In genomic region chr10:102283488-102283887, GRCh38 we compare ENCODE assay signal across 16 cellular contexts. TPM values are rescaled to one million over a fixed set of nuclear protein-coding genes. Genes with fewer than 3 reads are reported as not detected.
DNase-seq lines count a peak whose midpoint lies in the region; ATAC-seq and TF ChIP-seq lines count a peak whose summit lies in the region.
"Had no signal": no experiment of that assay in that cellular context is flagged by ENCODE, and none has a peak within 500 bp of the region (broad histone marks: within the 10 kb centered on the region; RNA-seq: fewer than 3 reads in every experiment).

No MANE protein-coding gene starts in this region.

- H4K20me1 ChIP-seq in GM23338 (replicated peaks; ENCODE audit: insufficient read depth): peaks cover 8% of the 10 kb centered on the region

- H3K36me3 ChIP-seq in left ventricle myocardium inferior: no peaks in the 10 kb centered on the region
- no peaks in the 10 kb centered on the region for H3K36me3 ChIP-seq in esophagus (ENCODE audit: control insufficient read depth in 2 of 2, insufficient read depth in 2 of 2, low read length in 1 of 2)
- H3K36me3 ChIP-seq in GM23338 (ENCODE audit: insufficient read depth): no peaks in the 10 kb centered on the region

- intact Hi-C loops in left ventricle myocardium inferior (cut with micrococcal nuclease): no loop called here
- intact Hi-C loops in Right ventricle myocardium inferior (cut with DNase I): loop anchor here (5.0 kb wide), 1 partner anchor 36 kb away; the partner anchor contains the start of gene GBF1
- intact Hi-C loops in activated B cell treated with CpG ODN at 0.5 μM for 24 hours (cut with micrococcal nuclease): no loop called here

- H3K9me3 ChIP-seq in left ventricle myocardium inferior (replicated peaks) (no peaks in the 10 kb centered on the region), esophagus (ENCODE audit: control insufficient read depth in 2 of 2, insufficient read depth in 1 of 2, low read depth in 1 of 2, low read length in 1 of 2) (no peaks in the 10 kb centered on the region)
- H3K9me3 ChIP-seq: BE2C had no signal

- peak overlapping the region; percentile 21 for H3K27ac Mint-ChIP-seq in activated B cell treated with CpG ODN at 0.5 μM for 24 hours
- peak overlapping the region; percentile 72 for H3K27ac Mint-ChIP-seq in type B pancreatic cell
- no peak overlapping the region for H3K27ac Mint-ChIP-seq in GM23338

- H3K27ac ChIP-seq in left ventricle myocardium inferior (replicated peaks): peak overlapping the region; percentile 89
- H3K27ac ChIP-seq in esophagus (ENCODE audit: low read depth in 2 of 2, low read length in 1 of 2): peak overlapping the region; percentile 17 to 71
- H3K27ac ChIP-seq in GM23338 (ENCODE audit: low read depth): no peak overlapping the region
- H3K27ac ChIP-seq: SK-N-MC had no signal

- POLR2A ChIA-PET in activated B cell treated with CpG ODN at 0.5 μM for 24 hours (lab: Charles Lee): no interaction called here

- H3K36me3 Mint-ChIP-seq in activated B cell treated with CpG ODN at 0.5 μM for 24 hours (ENCODE audit: low read depth): peaks cover 40% of the 10 kb centered on the region
- peaks cover 19% of the 10 kb centered on the region for H3K36me3 Mint-ChIP-seq in type B pancreatic cell
- H3K36me3 Mint-ChIP-seq in GM23338 (ENCODE audit: low read depth): no peaks in the 10 kb centered on the region

- peaks cover 97% of the 10 kb centered on the region for H3K4me1 ChIP-seq in left ventricle myocardium inferior
- no peaks in the 10 kb centered on the region for H3K4me1 ChIP-seq in esophagus (ENCODE audit: control insufficient read depth in 2 of 2, insufficient read depth in 2 of 2, low read length in 1 of 2)
- no peaks in the 10 kb centered on the region for H3K4me1 ChIP-seq in GM23338 (ENCODE audit: insufficient read depth)

- no peaks in the 10 kb centered on the region; the same call in 1 of the 2 replicates for H3K79me2 ChIP-seq in GM23338 (replicated peaks; ENCODE audit: insufficient read depth)

- H2AFZ ChIP-seq in GM23338: no peak overlapping the region

- H3K9me3 Mint-ChIP-seq in activated B cell treated with CpG ODN at 0.5 μM for 24 hours: no peaks in the 10 kb centered on the region
- no peaks in the 10 kb centered on the region for H3K9me3 Mint-ChIP-seq in type B pancreatic cell
- H3K9me3 Mint-ChIP-seq in GM23338: no peaks in the 10 kb centered on the region

- H3K4me3 Mint-ChIP-seq in activated B cell treated with CpG ODN at 0.5 μM for 24 hours (no peak overlapping the region), type B pancreatic cell (peak overlapping the region; percentile 58), GM23338 (no peak overlapping the region)

- WGBS in esophagus, 2 donors: 40 to 49% methylated on average over 2 of the region's 2 CpGs

- H3K27me3 Mint-ChIP-seq in activated B cell treated with CpG ODN at 0.5 μM for 24 hours (no peaks in the 10 kb centered on the region), type B pancreatic cell (no peaks in the 10 kb centered on the region), GM23338 (ENCODE audit: insufficient read depth, low read depth, poor library complexity) (no peaks in the 10 kb centered on the region)

- no peak for DNase-seq in left ventricle myocardium inferior
- no peak for DNase-seq in Right ventricle myocardium inferior (ENCODE audit: missing footprints)
- DNase-seq in activated B cell treated with CpG ODN at 0.5 μM for 24 hours: no peak
- no peak for DNase-seq in type B pancreatic cell (ENCODE audit: extremely low spot score, unreplicated experiment)
- no peak for DNase-seq in GM23338 (ENCODE audit: low spot score)
- DNase-seq: amygdala, BE2C, DMS53, NCI-H187, NCI-H524 treated with DMSO at 0.1 percent for 48 hours, OCI-M1 had no signal

- H3F3A ChIP-seq in GM23338 (replicated peaks; ENCODE audit: low read depth): no peaks in the 10 kb centered on the region

- H3K9me2 ChIP-seq in GM23338 (ENCODE audit: insufficient read depth): no peaks in the 10 kb centered on the region

- H3K27me3 ChIP-seq in left ventricle myocardium inferior (ENCODE audit: low read depth) (no peaks in the 10 kb centered on the region), esophagus (ENCODE audit: control insufficient read depth in 1 of 2, insufficient read depth in 2 of 2, low read length in 2 of 2) (no peaks in the 10 kb centered on the region), GM23338 (ENCODE audit: insufficient read depth) (no peaks in the 10 kb centered on the region)
- H3K27me3 ChIP-seq: BE2C had no signal

- no peak overlapping the region for H3K4me3 ChIP-seq in left ventricle myocardium inferior
- H3K4me3 ChIP-seq in esophagus (ENCODE audit: low read depth in 1 of 2, low read length in 2 of 2): peak overlapping the region in 1 of 2 donors; percentile 20
- H3K4me3 ChIP-seq in GM23338: no peak overlapping the region
- H3K4me3 ChIP-seq: SK-N-MC had no signal

- H3K4me2 ChIP-seq in GM23338: no peak overlapping the region

- ATAC-seq in Right ventricle myocardium inferior (no peak), activated B cell treated with CpG ODN at 0.5 μM for 24 hours (ENCODE audit: low read depth) (no peak), GM18861 (IDR thresholded peaks at IDR 0.05; ENCODE audit: unreplicated experiment) (no peak), GM23338 (no peak)

- CTCF ChIA-PET in activated B cell treated with CpG ODN at 0.5 μM for 24 hours (lab: Charles Lee): no interaction called here

- H3K4me1 Mint-ChIP-seq in activated B cell treated with CpG ODN at 0.5 μM for 24 hours (peaks cover 32% of the 10 kb centered on the region), type B pancreatic cell (ENCODE audit: unreplicated experiment) (peaks cover 39% of the 10 kb centered on the region), GM23338 (no peaks in the 10 kb centered on the region)

- no peak for TF ChIP-seq CTCF in left ventricle myocardium inferior (IDR thresholded peaks at IDR 0.05; ENCODE audit: borderline replicate concordance)
- no peak for TF ChIP-seq CTCF in activated B cell treated with CpG ODN at 0.5 μM for 24 hours (IDR thresholded peaks at IDR 0.05)
- TF ChIP-seq CTCF in type B pancreatic cell (conservative IDR thresholded peaks at IDR 0.05): no peak
- no peak for TF ChIP-seq CTCF in GM23338 (conservative IDR thresholded peaks at IDR 0.05; ENCODE audit: low read depth in 2 of 2)

TF ChIP-seq in GM23338, 12 proteins besides CTCF, POLR2A, EP300 and RAD21 (continues in another document):
- TF ChIP-seq STAT1 (IDR thresholded peaks at IDR 0.05; ENCODE audit: unreplicated experiment) (no peak), ZNF114 (CRISPR knock-in tag; IDR thresholded peaks at IDR 0.05) (no peak), ZNF331 (CRISPR knock-in tag; IDR thresholded peaks at IDR 0.05; ENCODE audit: low read depth) (no peak), EZH2phosphoT487 (IDR thresholded peaks at IDR 0.05; ENCODE audit: unreplicated experiment) (no peak), POLR2AphosphoS5 (IDR thresholded peaks at IDR 0.05; ENCODE audit: low read depth) (no peak), EZH2 (IDR thresholded peaks at IDR 0.05; ENCODE audit: low read depth, unreplicated experiment) (no peak)

RNA-seq across cellular contexts. Expression of gene GBF1, which starts 38.2 kb away (rescaled TPM):
- 43.2 TPM for total RNA-seq in left ventricle myocardium inferior
- total RNA-seq in Right ventricle myocardium inferior: 44.0 TPM
- 40.8 and 44.3 TPM in 2 replicates for total RNA-seq in activated B cell treated with CpG ODN at 0.5 μM for 24 hours
- 10 to 100 TPM; 11.4 to 11.7 TPM for polyA plus RNA-seq in esophagus
- 48.7 and 61.9 TPM in 2 replicates for total RNA-seq in type B pancreatic cell (ENCODE audit: low replicate concordance)
- total RNA-seq in GM23338 (2014; rRNA removed; shearing (Covaris generic)): 27.2 and 32.6 TPM in 2 replicates
- polyA plus RNA-seq in GM23338 (2016; fragmentation: Nextera tagmentation; extraction: Ambion mirVana): 6.5 and 7.5 TPM in 2 replicates

RNA-seq across cellular contexts. Expression of gene PITX3, which starts 42.2 kb away (rescaled TPM):
- total RNA-seq in left ventricle myocardium inferior (0.85 TPM), Right ventricle myocardium inferior (1.8 TPM), activated B cell treated with CpG ODN at 0.5 μM for 24 hours (not detected in 2 replicates), type B pancreatic cell (ENCODE audit: low replicate concordance) (0.34 TPM in 1 of 2 replicates, not detected in the other)
- polyA plus RNA-seq in esophagus (not detected), GM23338 (2016; fragmentation: Nextera tagmentation; extraction: Ambion mirVana) (0.34 and 1.5 TPM in 2 replicates)
- 1.5 TPM in 1 of 2 replicates, not detected in the other for total RNA-seq in GM23338 (2014; rRNA removed; shearing (Covaris generic))
- total RNA-seq: temporal lobe had no signal
- polyA plus RNA-seq: neural cell had no signal

RNA-seq across cellular contexts. Expression of gene ELOVL3, which starts 57.4 kb away (rescaled TPM):
- not detected for total RNA-seq in left ventricle myocardium inferior
- not detected for total RNA-seq in Right ventricle myocardium inferior
- total RNA-seq in activated B cell treated with CpG ODN at 0.5 μM for 24 hours: not detected in 2 replicates
- under 1 TPM in 1 of 2 donors, not detected in 1; 0.02 TPM for polyA plus RNA-seq in esophagus
- total RNA-seq in type B pancreatic cell (ENCODE audit: low replicate concordance): 0.22 TPM in 1 of 2 replicates, not detected in the other
- 0.59 TPM in 1 of 2 replicates, not detected in the other for total RNA-seq in GM23338 (2014; rRNA removed; shearing (Covaris generic))
- 0.31 TPM in 1 of 2 replicates, not detected in the other for polyA plus RNA-seq in GM23338 (2016; fragmentation: Nextera tagmentation; extraction: Ambion mirVana)
- total RNA-seq: temporal lobe had no signal
- polyA plus RNA-seq: neural cell had no signal
